In the genomic region with DNA sequence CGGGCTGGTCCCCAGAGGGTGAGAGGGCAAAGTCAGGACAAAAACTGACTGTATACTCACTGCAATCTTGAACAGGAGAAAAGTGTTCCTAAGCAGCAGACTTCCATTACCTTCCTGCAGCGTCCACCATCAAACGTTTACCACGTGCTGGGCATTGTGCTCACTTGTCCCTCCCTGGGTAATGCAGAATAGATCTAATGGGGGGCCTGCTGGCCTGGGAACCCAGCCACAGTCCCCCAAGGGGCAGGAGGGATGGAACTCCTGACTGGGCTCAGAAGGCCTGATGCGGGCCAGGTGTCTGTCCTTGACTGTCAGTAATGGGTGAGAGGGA, we compare ENCODE assay signal across 7 cellular contexts. TPM values are rescaled to one million over a fixed set of nuclear protein-coding genes. Genes with fewer than 3 reads are reported as not detected.
DNase-seq lines count a peak whose midpoint lies in the region; ATAC-seq and TF ChIP-seq lines count a peak whose summit lies in the region.

No MANE protein-coding gene starts in this region.

- peak overlapping the region; percentile 94 for H3K4me3 Mint-ChIP-seq in GM23338
- peak overlapping the region; percentile 94 for H3K4me3 Mint-ChIP-seq in T-helper 17 cell
- H3K4me3 Mint-ChIP-seq in glutamatergic neuron (ENCODE audit: unreplicated experiment) = peak overlapping the region; percentile 94
- peak overlapping the region; percentile 95 to 96 for H3K4me3 Mint-ChIP-seq in stimulated activated naive B cell treated with anti-CD40 and anti-IgM and Interleukin-4, amounts not matched to agents 10 μg/mL and 1 μg/mL and 100 μg/mL, for 72 hours

- DNase-seq in GM23338 (ENCODE audit: low spot score) (no peak), T-helper 17 cell (no peak), glutamatergic neuron (no peak), GM20000 (ENCODE audit: low spot score) (no peak)
- DNase-seq in stimulated activated naive B cell treated with anti-CD40 and anti-IgM and Interleukin-4, amounts not matched to agents 10 μg/mL and 1 μg/mL and 100 μg/mL, for 72 hours = no peak

- H3K4me1 Mint-ChIP-seq in GM23338 = peaks cover 6% of the 10 kb centered on the region
- peaks cover 8% of the 10 kb centered on the region for H3K4me1 Mint-ChIP-seq in T-helper 17 cell
- peaks cover 5% of the 10 kb centered on the region for H3K4me1 Mint-ChIP-seq in glutamatergic neuron (ENCODE audit: low read depth, unreplicated experiment)
- peaks cover 6 to 23% of the 10 kb centered on the region in 2 donors for H3K4me1 Mint-ChIP-seq in stimulated activated naive B cell treated with anti-CD40 and anti-IgM and Interleukin-4, amounts not matched to agents 10 μg/mL and 1 μg/mL and 100 μg/mL, for 72 hours

- H3K9me3 Mint-ChIP-seq in GM23338 (no peaks in the 10 kb centered on the region), glutamatergic neuron (ENCODE audit: unreplicated experiment) (no peaks in the 10 kb centered on the region)
- no peaks in the 10 kb centered on the region for H3K9me3 Mint-ChIP-seq in stimulated activated naive B cell treated with anti-CD40 and anti-IgM and Interleukin-4, amounts not matched to agents 10 μg/mL and 1 μg/mL and 100 μg/mL, for 72 hours

- no peaks in the 10 kb centered on the region for H3K9me3 ChIP-seq in T-helper 17 cell (ENCODE audit: control insufficient read depth, low read length, poor library complexity, severe bottlenecking)

- H3F3A ChIP-seq in GM23338 (replicated peaks; ENCODE audit: low read depth) = no peaks in the 10 kb centered on the region

- H3K27me3 Mint-ChIP-seq in GM23338 (ENCODE audit: insufficient read depth, low read depth, poor library complexity) (peaks cover 4% of the 10 kb centered on the region), T-helper 17 cell (no peaks in the 10 kb centered on the region), glutamatergic neuron (ENCODE audit: unreplicated experiment) (no peaks in the 10 kb centered on the region)
- peaks cover 0 to 18% of the 10 kb centered on the region in 2 donors for H3K27me3 Mint-ChIP-seq in stimulated activated naive B cell treated with anti-CD40 and anti-IgM and Interleukin-4, amounts not matched to agents 10 μg/mL and 1 μg/mL and 100 μg/mL, for 72 hours

- H3K36me3 ChIP-seq in GM23338 (ENCODE audit: insufficient read depth) = no peaks in the 10 kb centered on the region

- H3K27ac ChIP-seq in GM23338 (ENCODE audit: low read depth) = no peak overlapping the region

- peaks cover 8% of the 10 kb centered on the region for H3K79me2 ChIP-seq in GM23338 (replicated peaks; ENCODE audit: insufficient read depth)

- no peaks in the 10 kb centered on the region for H3K36me3 Mint-ChIP-seq in GM23338 (ENCODE audit: low read depth)
- H3K36me3 Mint-ChIP-seq in T-helper 17 cell (ENCODE audit: low read depth) = no peaks in the 10 kb centered on the region
- no peaks in the 10 kb centered on the region for H3K36me3 Mint-ChIP-seq in glutamatergic neuron (ENCODE audit: unreplicated experiment)
- no peaks in the 10 kb centered on the region for H3K36me3 Mint-ChIP-seq in stimulated activated naive B cell treated with anti-CD40 and anti-IgM and Interleukin-4, amounts not matched to agents 10 μg/mL and 1 μg/mL and 100 μg/mL, for 72 hours

- peak overlapping the region; percentile 33; the same call in 1 of the 2 replicates for H3K4me2 ChIP-seq in GM23338

- no peak overlapping the region; the same call in 1 of the 2 replicates for H2AFZ ChIP-seq in GM23338

- H3K27ac Mint-ChIP-seq in GM23338 = no peak overlapping the region
- H3K27ac Mint-ChIP-seq in T-helper 17 cell = peak overlapping the region; percentile 93
- peak overlapping the region; percentile 100 for H3K27ac Mint-ChIP-seq in glutamatergic neuron (ENCODE audit: unreplicated experiment)
- peak overlapping the region; percentile 100 for H3K27ac Mint-ChIP-seq in stimulated activated naive B cell treated with anti-CD40 and anti-IgM and Interleukin-4, amounts not matched to agents 10 μg/mL and 1 μg/mL and 100 μg/mL, for 72 hours

- no peaks in the 10 kb centered on the region for H3K9me2 ChIP-seq in GM23338 (ENCODE audit: insufficient read depth)

- H4K20me1 ChIP-seq in GM23338 (replicated peaks; ENCODE audit: insufficient read depth) = no peaks in the 10 kb centered on the region

- H3K4me1 ChIP-seq in GM23338 (ENCODE audit: insufficient read depth) = no peaks in the 10 kb centered on the region

- H3K27me3 ChIP-seq in GM23338 (ENCODE audit: insufficient read depth) = peaks cover 16% of the 10 kb centered on the region

- TF ChIP-seq CTCF in GM23338 (conservative IDR thresholded peaks at IDR 0.05; ENCODE audit: low read depth in 2 of 2) (no peak), glutamatergic neuron (IDR thresholded peaks at IDR 0.05; ENCODE audit: partially characterized antibody, unreplicated experiment) (no peak), GM20000 (IDR thresholded peaks at IDR 0.05; ENCODE audit: extremely low read depth, missing control alignments) (no peak)

- no peak for ATAC-seq in GM23338
- no peak for ATAC-seq in T-helper 17 cell
- ATAC-seq in stimulated activated naive B cell treated with anti-CD40 and anti-IgM and Interleukin-4, amounts not matched to agents 10 μg/mL and 1 μg/mL and 100 μg/mL, for 72 hours (replicated peaks) = no peak
- no peak for ATAC-seq in GM18861 (IDR thresholded peaks at IDR 0.05; ENCODE audit: unreplicated experiment)
- no peak for ATAC-seq in GM21576 (IDR thresholded peaks at IDR 0.05; ENCODE audit: unreplicated experiment)

- H3K4me3 ChIP-seq in GM23338 = peak overlapping the region; percentile 52

TF ChIP-seq in GM23338, 12 proteins besides CTCF, POLR2A, EP300 and RAD21:
- 0 out of 2 replicates have a peak, but pooled peaks have one; percentile 19 for TF ChIP-seq POLR2AphosphoS5 (IDR thresholded peaks at IDR 0.05; ENCODE audit: low read depth)
- TF ChIP-seq ZNF114 (CRISPR knock-in tag; IDR thresholded peaks at IDR 0.05) = no peak

RNA-seq across cellular contexts. Expression of a gene that starts 37.6 kb away (rescaled TPM):
- 16.3 and 17.7 TPM in 2 replicates for total RNA-seq in GM23338 (2014; rRNA removed; shearing (Covaris generic))
- 4.5 and 5.2 TPM in 2 replicates for polyA plus RNA-seq in GM23338 (2016; fragmentation: Nextera tagmentation; extraction: Ambion mirVana)
- total RNA-seq in T-helper 17 cell (10 to 100 TPM; 10.0 to 13.7 TPM), glutamatergic neuron (ENCODE audit: unreplicated experiment) (22.1 TPM)

RNA-seq across cellular contexts. Expression of a gene that starts 52.6 kb away (rescaled TPM):
- 7.7 TPM in 2 replicates for total RNA-seq in GM23338 (2014; rRNA removed; shearing (Covaris generic))
- polyA plus RNA-seq in GM23338 (2016; fragmentation: Nextera tagmentation; extraction: Ambion mirVana) = 0.92 and 0.94 TPM in 2 replicates
- total RNA-seq in T-helper 17 cell = not detected
- 85.3 TPM for total RNA-seq in glutamatergic neuron (ENCODE audit: unreplicated experiment)
